Comparison of ENCODE assay signal across 11 cellular contexts in the genomic region with DNA sequence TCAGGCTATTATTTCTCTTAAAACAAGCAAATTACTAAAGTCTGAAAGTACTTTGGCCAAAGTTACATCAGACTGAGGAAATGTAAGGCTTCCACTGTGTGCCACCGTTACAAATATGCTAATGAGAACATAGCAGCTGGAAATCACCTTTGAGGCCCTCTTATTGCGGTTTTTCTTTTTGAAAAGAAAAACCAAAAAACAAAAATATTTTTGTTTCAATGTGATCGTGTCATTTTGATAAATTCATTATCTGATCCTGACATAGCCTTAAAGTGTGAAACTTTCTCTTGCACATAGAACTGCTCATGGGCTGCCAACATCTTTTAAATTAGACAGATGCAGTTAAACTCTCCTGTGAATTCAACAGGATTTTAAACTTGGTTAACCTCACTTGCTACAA. TPM values are rescaled to one million over a fixed set of nuclear protein-coding genes. Genes with fewer than 3 reads are reported as not detected.
DNase-seq lines count a peak whose midpoint lies in the region; ATAC-seq and TF ChIP-seq lines count a peak whose summit lies in the region.
"Had no signal": no experiment of that assay in that cellular context is flagged by ENCODE, and none has a peak within 500 bp of the region (broad histone marks: within the 10 kb centered on the region; RNA-seq: fewer than 3 reads in every experiment).

No MANE protein-coding gene starts in this region.

- H4K20me1 ChIP-seq in OCI-LY1 (ENCODE audit: insufficient read depth, low read length) = no peaks in the 10 kb centered on the region

- TF ChIP-seq CTCF in OCI-LY1 (IDR thresholded peaks at IDR 0.05; ENCODE audit: low read length) (no peak), spleen (IDR thresholded peaks at IDR 0.05 in 8 of 11, conservative IDR thresholded peaks at IDR 0.05 in 3 of 11) (no peak), omental fat pad (IDR thresholded peaks at IDR 0.05) (no peak)

- peaks cover 55% of the 10 kb centered on the region for H3K4me1 Mint-ChIP-seq in activated T-cell treated with anti-CD3 and anti-CD28 coated beads, Interleukin-2, amount 50 U/mL, for 4 hours (ENCODE audit: low read depth)

- H3K79me2 ChIP-seq in OCI-LY1 (ENCODE audit: insufficient read depth, low read length) = peaks cover 22% of the 10 kb centered on the region

- DNase-seq in activated T-cell treated with anti-CD3 and anti-CD28 coated beads, Interleukin-2, amount 50 U/mL, for 4 hours = no peak
- no peak for DNase-seq in activated T-cell treated with anti-CD3 and anti-CD28 coated beads, Interleukin-2, amount 50 U/mL, for 1 hour
- DNase-seq in spleen (no peak), omental fat pad (ENCODE audit: low spot score) (no peak), DMS153 (lab: John Stamatoyannopoulos, UW) (no peak), right cardiac atrium (no peak)
- DNase-seq: amygdala, foreskin keratinocyte, NCI-H1048 had no signal

- peak overlapping the region; percentile 58 for H3K4me3 Mint-ChIP-seq in activated T-cell treated with anti-CD3 and anti-CD28 coated beads, Interleukin-2, amount 50 U/mL, for 4 hours

- H3K9ac ChIP-seq in OCI-LY1 (ENCODE audit: low read length) = peak overlapping the region; percentile 71

- H3K4me2 ChIP-seq in OCI-LY1 (ENCODE audit: low read length) = peak overlapping the region; percentile 85

- peak overlapping the region; percentile 99 for H3K27ac ChIP-seq in OCI-LY1 (ENCODE audit: low read depth, low read length, poor library complexity, severe bottlenecking)
- peak overlapping the region; percentile 40 to 95 (median 92) for H3K27ac ChIP-seq in spleen
- H3K27ac ChIP-seq in right cardiac atrium (ENCODE audit: low read length) = no peak overlapping the region
- H3K27ac ChIP-seq: foreskin keratinocyte had no signal

- H3K9me3 Mint-ChIP-seq in activated T-cell treated with anti-CD3 and anti-CD28 coated beads, Interleukin-2, amount 50 U/mL, for 4 hours = no peaks in the 10 kb centered on the region

- ATAC-seq in activated T-cell treated with anti-CD3 and anti-CD28 coated beads, Interleukin-2, amount 50 U/mL, for 4 hours = peak; percentile 4 to 6
- ATAC-seq in HG02798 (IDR thresholded peaks at IDR 0.05; ENCODE audit: poor library complexity, unreplicated experiment) (peak; percentile 33), omental fat pad (ENCODE audit: low FRiP score) (no peak), right cardiac atrium (no peak)
- ATAC-seq: foreskin keratinocyte had no signal

- H3K9me2 ChIP-seq in OCI-LY1 (ENCODE audit: low read depth, low read length) = no peaks in the 10 kb centered on the region

- H3K9me3 ChIP-seq in OCI-LY1 (ENCODE audit: low read length) (no peaks in the 10 kb centered on the region), spleen (peaks cover 0 to 3% (median 0%) of the 10 kb centered on the region in 8 donors), right cardiac atrium (ENCODE audit: control insufficient read depth, low read length) (no peaks in the 10 kb centered on the region)

- no peaks in the 10 kb centered on the region for H3K36me3 Mint-ChIP-seq in activated T-cell treated with anti-CD3 and anti-CD28 coated beads, Interleukin-2, amount 50 U/mL, for 4 hours (ENCODE audit: insufficient read depth)

- no peaks in the 10 kb centered on the region for H3K27me3 Mint-ChIP-seq in activated T-cell treated with anti-CD3 and anti-CD28 coated beads, Interleukin-2, amount 50 U/mL, for 4 hours (ENCODE audit: low read depth)

- intact Hi-C loops in spleen (cut with DNase I; ENCODE audit: low total_unique reads) (no loop called here), right cardiac atrium (cut with DNase I) (no loop called here)

- peak overlapping the region; percentile 64; the same call in 1 of the 2 replicates for H2AFZ ChIP-seq in OCI-LY1 (ENCODE audit: low read length)

- peaks cover 5% of the 10 kb centered on the region; the same call in 1 of the 2 replicates for H3F3A ChIP-seq in OCI-LY1 (ENCODE audit: insufficient read depth, low read length)

- H3K36me3 ChIP-seq in OCI-LY1 (ENCODE audit: insufficient read depth, low read length) = peaks cover 16% of the 10 kb centered on the region
- H3K36me3 ChIP-seq in spleen = no peaks in the 10 kb centered on the region

- H3K4me1 ChIP-seq in OCI-LY1 (ENCODE audit: insufficient read depth, low read length, severe bottlenecking) (peaks cover 54% of the 10 kb centered on the region), spleen (peaks cover 6 to 65% (median 51%) of the 10 kb centered on the region in 6 donors), right cardiac atrium (ENCODE audit: control insufficient read depth, insufficient read depth, low read length) (no peaks in the 10 kb centered on the region)
- H3K4me1 ChIP-seq: foreskin keratinocyte had no signal

- no peak for TF ChIP-seq POLR2A in spleen (IDR thresholded peaks at IDR 0.05)

- WGBS in spleen, 5 donors = 21 to 43% (median 32%) methylated on average over 3 of the region's 3 CpGs
- WGBS in right cardiac atrium = 76% methylated on average over 3 of the region's 3 CpGs

- H3K27me3 ChIP-seq in OCI-LY1 (ENCODE audit: insufficient read depth, low read length) (no peaks in the 10 kb centered on the region), spleen (replicated peaks in 1 of 7) (no peaks in the 10 kb centered on the region), right cardiac atrium (ENCODE audit: control insufficient read depth, insufficient read depth) (no peaks in the 10 kb centered on the region)
- H3K27me3 ChIP-seq: foreskin keratinocyte had no signal

- H3K4me3 ChIP-seq in OCI-LY1 (ENCODE audit: low read depth, low read length, poor library complexity, severe bottlenecking) = peak overlapping the region; percentile 53
- H3K4me3 ChIP-seq in spleen = peak overlapping the region in 1 of 8 donors; percentile 84
- H3K4me3 ChIP-seq in right cardiac atrium (ENCODE audit: low read length) = no peak overlapping the region

RNA-seq across cellular contexts. Expression of a gene that starts 2.8 kb away (rescaled TPM):
- 10 to 100 TPM; 13.4 to 29.9 (median 21.1) TPM for total RNA-seq in activated T-cell treated with anti-CD3 and anti-CD28 coated beads, Interleukin-2, amount 50 U/mL, for 4 hours
- 10 to 100 TPM; 12.9 to 36.9 (median 19.2) TPM for total RNA-seq in spleen
- 10 to 100 TPM; 13.0 to 23.4 (median 15.2) TPM for polyA plus RNA-seq in spleen
- 10 to 100 TPM in 3 of 4 donors, 1 to 10 TPM in 1; 4.5 to 12.8 (median 10.9) TPM for total RNA-seq in omental fat pad
- total RNA-seq in right cardiac atrium = 10 to 100 TPM; 11.6 to 35.9 (median 25.9) TPM
- 14.5 TPM for polyA plus RNA-seq in right cardiac atrium

RNA-seq across cellular contexts. Expression of a gene that starts 8.7 kb away (rescaled TPM):
- total RNA-seq in activated T-cell treated with anti-CD3 and anti-CD28 coated beads, Interleukin-2, amount 50 U/mL, for 4 hours = 1 to 10 TPM; 2.6 to 4.0 (median 3.6) TPM
- total RNA-seq in spleen (10 to 100 TPM; 48.6 to 92.9 (median 62.6) TPM), omental fat pad (10 to 100 TPM; 14.8 to 43.8 (median 19.1) TPM), right cardiac atrium (1 to 10 TPM; 7.7 to 8.9 (median 8.2) TPM)
- polyA plus RNA-seq in spleen (1 to 10 TPM; 5.6 to 9.4 (median 8.7) TPM), right cardiac atrium (2.6 TPM)

RNA-seq across cellular contexts. Expression of a gene that starts 56.9 kb away (rescaled TPM):
- total RNA-seq in activated T-cell treated with anti-CD3 and anti-CD28 coated beads, Interleukin-2, amount 50 U/mL, for 4 hours = 10 to 100 TPM; 19.1 to 27.4 (median 20.6) TPM
- total RNA-seq in spleen (10 to 100 TPM; 17.3 to 32.4 (median 24.1) TPM), omental fat pad (10 to 100 TPM; 13.2 to 22.6 (median 15.3) TPM), right cardiac atrium (10 to 100 TPM in 3 of 4 donors, 1 to 10 TPM in 1; 9.8 to 11.6 (median 10.9) TPM)
- polyA plus RNA-seq in spleen (10 to 100 TPM in 2 of 3 donors, 1 to 10 TPM in 1; 9.7 to 14.3 (median 13.4) TPM), right cardiac atrium (6.1 TPM)

Comparison
In these comparisons a context has a peak if more than half of its experiments do, and no peak if none do; other contexts are left out.
1. ATAC-seq: peak in activated T-cell treated with anti-CD3 and anti-CD28 coated beads, Interleukin-2, amount 50 U/mL, for 4 hours (2 of 2) and HG02798 (single experiment); none in omental fat pad (single experiment) and right cardiac atrium (0 of 2).